28 cellular contexts compared by ENCODE assay signal in genomic region chr1:229671310-229671709, GRCh38.
"Had no signal": no experiment of that assay in that cellular context is flagged by ENCODE, and none has a peak within 500 bp of the region (broad histone marks: within the 10 kb centered on the region; RNA-seq: fewer than 3 reads in every experiment).

No MANE protein-coding gene starts in this region.

- H3K27ac Mint-ChIP-seq: dendritic cell treated with granulocyte-macrophage colony-stimulating factor and Interleukin-4, amounts not matched to agents 40 ng/mL and 50 ng/mL, for 4 days; endodermal cell; memory B cell; natural killer cell; stimulated activated effector memory CD8-positive, alpha-beta T cell treated with anti-CD3 and anti-CD28 coated beads, Interleukin-12 subunit alpha, Interleukin-12 subunit beta, amount 100 ng/mL, for 72 hours had no signal

- H3K4me3 ChIP-seq: colonic mucosa, gastrocnemius medialis, hepatocyte, lung, pancreas, right lobe of liver, thoracic aorta, transverse colon, upper lobe of right lung, uterus had no signal

- H3K4me1 ChIP-seq: colonic mucosa, gastrocnemius medialis, pancreas, right lobe of liver, transverse colon, upper lobe of right lung, uterus had no signal

- H3K27me3 Mint-ChIP-seq: memory B cell had no signal

- ATAC-seq: esophagus mucosa; gastrocnemius medialis; left lobe of liver; natural killer cell; pancreas; right lobe of liver; stimulated activated effector memory CD8-positive, alpha-beta T cell treated with anti-CD3 and anti-CD28 coated beads, Interleukin-12 subunit alpha, Interleukin-12 subunit beta, amount 100 ng/mL, for 72 hours; upper lobe of right lung had no signal

- H3K9me3 ChIP-seq: colonic mucosa, gastrocnemius medialis, neutrophil, pancreas, right lobe of liver, thoracic aorta, transverse colon, upper lobe of right lung, uterus had no signal

- H3K79me2 ChIP-seq: hepatocyte had no signal

- H3K9me3 Mint-ChIP-seq: dendritic cell treated with granulocyte-macrophage colony-stimulating factor and Interleukin-4, amounts not matched to agents 40 ng/mL and 50 ng/mL, for 4 days; endodermal cell; memory B cell; natural killer cell; stimulated activated effector memory CD8-positive, alpha-beta T cell treated with anti-CD3 and anti-CD28 coated beads, Interleukin-12 subunit alpha, Interleukin-12 subunit beta, amount 100 ng/mL, for 72 hours had no signal

- H3K36me3 Mint-ChIP-seq: memory B cell; natural killer cell; stimulated activated effector memory CD8-positive, alpha-beta T cell treated with anti-CD3 and anti-CD28 coated beads, Interleukin-12 subunit alpha, Interleukin-12 subunit beta, amount 100 ng/mL, for 72 hours had no signal

- H3K4me3 Mint-ChIP-seq: dendritic cell treated with granulocyte-macrophage colony-stimulating factor and Interleukin-4, amounts not matched to agents 40 ng/mL and 50 ng/mL, for 4 days; endodermal cell; memory B cell; natural killer cell; stimulated activated effector memory CD8-positive, alpha-beta T cell treated with anti-CD3 and anti-CD28 coated beads, Interleukin-12 subunit alpha, Interleukin-12 subunit beta, amount 100 ng/mL, for 72 hours had no signal

- DNase-seq: colonic mucosa; effector CD8-positive, alpha-beta T cell; endodermal cell; foreskin fibroblast; gastrocnemius medialis; head of caudate nucleus; kidney; natural killer cell; pancreas; retina; right lobe of liver; small intestine; stimulated activated CD4-positive, alpha-beta T cell treated with anti-CD3 and anti-CD28 coated beads, Interleukin-1b, Interleukin-23, amount 100 ng/mL, for 48 hours; stimulated activated CD4-positive, alpha-beta T cell treated with anti-CD3 and anti-CD28 coated beads, Interleukin-4, amount 100 ng/mL, for 24 hours; stimulated activated naive CD4-positive, alpha-beta T cell treated with Interleukin-2 at 50 U/mL for 16 hours; transverse colon; upper lobe of right lung; uterus had no signal

- H3K4me1 Mint-ChIP-seq: endodermal cell; memory B cell; natural killer cell; stimulated activated effector memory CD8-positive, alpha-beta T cell treated with anti-CD3 and anti-CD28 coated beads, Interleukin-12 subunit alpha, Interleukin-12 subunit beta, amount 100 ng/mL, for 72 hours had no signal

- H3K27me3 ChIP-seq: colonic mucosa, gastrocnemius medialis, hepatocyte, neutrophil, pancreas, right lobe of liver, transverse colon, upper lobe of right lung, uterus had no signal

- H2AFZ ChIP-seq: hepatocyte had no signal

- H3K36me3 ChIP-seq: colonic mucosa, gastrocnemius medialis, neutrophil, pancreas, right lobe of liver, thoracic aorta, transverse colon, upper lobe of right lung, uterus had no signal

- H3K27ac ChIP-seq: colonic mucosa, epithelial cell of prostate, gastrocnemius medialis, hepatocyte, neutrophil, pancreas, right lobe of liver, thoracic aorta, transverse colon, upper lobe of right lung, uterus had no signal

- H3K4me2 ChIP-seq: hepatocyte had no signal
